36 cellular contexts compared by ENCODE assay signal in the genomic region with DNA sequence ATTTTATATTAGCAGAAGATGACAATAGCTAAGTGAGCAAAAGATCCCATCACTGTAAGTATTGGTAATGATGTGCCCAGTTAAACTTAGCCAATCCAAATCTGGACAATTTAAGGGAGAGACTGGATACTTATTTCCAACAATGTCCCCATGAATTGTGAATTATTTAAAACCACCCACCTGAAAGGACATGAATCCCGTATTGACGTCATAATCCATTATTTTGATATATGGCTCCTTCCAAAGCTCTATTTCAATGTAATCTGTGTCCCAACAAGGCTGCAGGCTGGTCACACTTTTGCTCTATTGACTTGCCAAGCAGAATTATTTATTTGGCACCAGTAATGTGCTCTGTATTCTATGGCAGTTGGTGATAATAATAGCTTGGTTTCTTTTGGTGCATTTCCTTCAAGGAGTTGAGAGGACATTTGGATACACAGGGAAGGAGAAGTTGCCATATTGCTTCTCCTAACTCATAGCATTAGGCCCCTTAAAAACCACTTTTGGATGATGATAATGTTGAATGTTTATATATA.
A peak's percentile ranks its signal among the peaks of the same experiment; 100 is the strongest.
DNase-seq lines count a peak whose midpoint lies in the region; ATAC-seq, FAIRE-seq and TF ChIP-seq lines count a peak whose summit lies in the region.
"Had no signal": no experiment of that assay in that cellular context is flagged by ENCODE, and none has a peak within 500 bp of the region (broad histone marks: within the 10 kb centered on the region; RNA-seq: fewer than 3 reads in every experiment).

No MANE protein-coding gene starts in this region.

- H3K9me3 ChIP-seq in HepG2 (ENCODE audit: low read length) = no peaks in the 10 kb centered on the region
- no peaks in the 10 kb centered on the region for H3K9me3 ChIP-seq in right lobe of liver
- no peaks in the 10 kb centered on the region for H3K9me3 ChIP-seq in naive thymus-derived CD4-positive, alpha-beta T cell (ENCODE audit: control insufficient read depth in 2 of 3, low read length in 3 of 3)
- H3K9me3 ChIP-seq in ovary = no peaks in the 10 kb centered on the region
- H3K9me3 ChIP-seq: A549; BE2C; BLaER1; BLaER1 treated with 17β-estradiol and CSF1 and Interleukin-3, amounts not matched to agents 10 nM and 100 nM; Caco-2 had no signal

- H3K4me2 ChIP-seq in HepG2 (ENCODE audit: low read depth, low read length) = no peak overlapping the region
- H3K4me2 ChIP-seq: A549; BLaER1; BLaER1 treated with 17β-estradiol and CSF1 and Interleukin-3, amounts not matched to agents 10 nM and 100 nM had no signal

- BruUV-seq in HepG2 (replicated peaks; lab: Mats Ljungman, UMichigan) = no TSS peak

- no peak overlapping the region for H3K9ac ChIP-seq in HepG2 (ENCODE audit: insufficient read depth, low read depth, low read length)
- H3K9ac ChIP-seq: BLaER1; BLaER1 treated with 17β-estradiol and CSF1 and Interleukin-3, amounts not matched to agents 10 nM and 100 nM had no signal

- ATAC-seq in HepG2 (no peak), right lobe of liver (no peak)
- ATAC-seq in naive thymus-derived CD4-positive, alpha-beta T cell = no peak
- ATAC-seq: A549; CD8-positive, alpha-beta T cell had no signal

- H3K27me3 ChIP-seq in HepG2 (ENCODE audit: control insufficient read depth in 1 of 2, insufficient read depth in 2 of 2, low read length in 2 of 2) (no peaks in the 10 kb centered on the region), right lobe of liver (no peaks in the 10 kb centered on the region), ovary (no peaks in the 10 kb centered on the region)
- H3K27me3 ChIP-seq in naive thymus-derived CD4-positive, alpha-beta T cell (ENCODE audit: control insufficient read depth in 2 of 2, insufficient read depth in 2 of 2, low read length in 2 of 2) = no peaks in the 10 kb centered on the region
- H3K27me3 ChIP-seq: BE2C; BLaER1; BLaER1 treated with 17β-estradiol and CSF1 and Interleukin-3, amounts not matched to agents 10 nM and 100 nM had no signal

- TF ChIP-seq CTCF in HepG2 (CRISPR knock-in tag; IDR thresholded peaks at IDR 0.05) (no peak), right lobe of liver (IDR thresholded peaks at IDR 0.05) (no peak), ovary (IDR thresholded peaks at IDR 0.05) (no peak)

- no peak overlapping the region for H2AFZ ChIP-seq in HepG2 (ENCODE audit: low read length)

- no peak for FAIRE-seq in HepG2 (lab: Jason Lieb, UNC)
- FAIRE-seq: A204.1, A549, D721Med had no signal

- WGBS in HepG2 (ENCODE audit: low lambda C conversion rate) = 0% methylated on average over 2 of the region's 2 CpGs
- WGBS in right lobe of liver (ENCODE audit: insufficient coverage, low coverage, low lambda C conversion rate, missing lambda C conversion rate) = 48% methylated on average over 2 of the region's 2 CpGs
- 77 to 86% (median 85%) methylated on average over 2 of the region's 2 CpGs for WGBS in ovary, 3 donors

- TF ChIP-seq EP300 in HepG2 (IDR thresholded peaks at IDR 0.05; ENCODE audit: low read depth in 2 of 2, low read length in 2 of 2) (no peak), HepG2 (CRISPR knock-in tag; IDR thresholded peaks at IDR 0.05; ENCODE audit: borderline replicate concordance) (no peak), ovary (IDR thresholded peaks at IDR 0.05) (no peak)

- peaks cover 0 to 13% (median under 1%) of the 10 kb centered on the region in 11 donors for H3K9me3 Mint-ChIP-seq in naive thymus-derived CD4-positive, alpha-beta T cell

- H3K4me3 Mint-ChIP-seq in naive thymus-derived CD4-positive, alpha-beta T cell = no peak overlapping the region
- H3K4me3 Mint-ChIP-seq: B cell; CD14-positive monocyte; CD4-positive, alpha-beta memory T cell; CD4-positive, alpha-beta T cell; CD4-positive, CD25-positive, alpha-beta regulatory T cell; CD8-positive, alpha-beta memory T cell; CD8-positive, alpha-beta T cell had no signal

- TF ChIP-seq POLR2A in HepG2 (IDR thresholded peaks at IDR 0.05; ENCODE audit: insufficient read depth in 1 of 2, low read depth in 2 of 2, low read length in 2 of 2) (no peak), right lobe of liver (IDR thresholded peaks at IDR 0.05) (no peak), ovary (IDR thresholded peaks at IDR 0.05) (no peak)

- H3K27ac ChIP-seq in HepG2 (ENCODE audit: extremely low read length, insufficient read depth, low read length) = no peak overlapping the region
- no peak overlapping the region for H3K27ac ChIP-seq in right lobe of liver
- no peak overlapping the region for H3K27ac ChIP-seq in naive thymus-derived CD4-positive, alpha-beta T cell (ENCODE audit: low read depth, low read length)
- H3K27ac ChIP-seq in ovary = no peak overlapping the region
- H3K27ac ChIP-seq: 22Rv1; A549; BLaER1; BLaER1 treated with 17β-estradiol and CSF1 and Interleukin-3, amounts not matched to agents 10 nM and 100 nM; C4-2B had no signal

- H3K4me1 Mint-ChIP-seq in naive thymus-derived CD4-positive, alpha-beta T cell = no peaks in the 10 kb centered on the region
- H3K4me1 Mint-ChIP-seq: B cell; CD14-positive monocyte; CD4-positive, alpha-beta memory T cell; CD4-positive, CD25-positive, alpha-beta regulatory T cell; CD8-positive, alpha-beta memory T cell had no signal

- H3K36me3 ChIP-seq in HepG2 (replicated peaks in 1 of 2; ENCODE audit: control insufficient read depth in 1 of 2, insufficient read depth in 2 of 2, low read length in 2 of 2) = no peaks in the 10 kb centered on the region
- no peaks in the 10 kb centered on the region for H3K36me3 ChIP-seq in right lobe of liver
- H3K36me3 ChIP-seq in naive thymus-derived CD4-positive, alpha-beta T cell (ENCODE audit: control insufficient read depth in 2 of 3, insufficient read depth in 3 of 3, low read length in 3 of 3) = no peaks in the 10 kb centered on the region
- H3K36me3 ChIP-seq in ovary = no peaks in the 10 kb centered on the region
- H3K36me3 ChIP-seq: BE2C; BLaER1; BLaER1 treated with 17β-estradiol and CSF1 and Interleukin-3, amounts not matched to agents 10 nM and 100 nM had no signal

- CTCF ChIA-PET in HepG2 (lab: Yijun Ruan, JAX; ENCODE audit: low intra/inter-chr PET ratio, low total read pairs) = no interaction called here
- CTCF ChIA-PET in naive thymus-derived CD4-positive, alpha-beta T cell (lab: Charles Lee) = no interaction called here

- DNase-seq in HepG2 (ENCODE audit: low spot score) = no peak
- no peak for DNase-seq in right lobe of liver
- DNase-seq in G401 (ENCODE audit: low spot score) = peak; percentile 70
- peak; percentile 66 for DNase-seq in cerebellar cortex (ENCODE audit: low spot score)
- DNase-seq in cerebellum (ENCODE audit: low spot score) = peak; percentile 4
- no peak for DNase-seq in NCI-H446 treated with DMSO at 0.1 percent for 48 hours (lab: John Stamatoyannopoulos, UW)
- DNase-seq in naive thymus-derived CD4-positive, alpha-beta T cell = no peak
- DNase-seq in ovary = no peak
- DNase-seq: 8988T; ACHN; AML-193; BE2C; Caco-2; Calu3; CD4-positive, alpha-beta memory T cell; CD4-positive, alpha-beta T cell; CD4-positive, CD25-positive, alpha-beta regulatory T cell; CD8-positive, alpha-beta memory T cell; CD8-positive, alpha-beta T cell; COR-L47; DMS 273 treated with DMSO at 0.1 percent for 48 hours; DMS153; DMS53; DMS79; DMS79 treated with DMSO at 0.1 percent for 48 hours; DND-41; EL had no signal

- TF ChIP-seq RAD21 in HepG2 (CRISPR knock-in tag; IDR thresholded peaks at IDR 0.05) = no peak

- intact Hi-C loops in HepG2 (cut with micrococcal nuclease; ENCODE audit: unreplicated experiment) (no loop called here), right lobe of liver (cut with DNase I) (no loop called here), ovary (cut with DNase I) (no loop called here)
- intact Hi-C loops in naive thymus-derived CD4-positive, alpha-beta T cell (cut with micrococcal nuclease) = no loop called here

- H3K36me3 Mint-ChIP-seq in naive thymus-derived CD4-positive, alpha-beta T cell = no peaks in the 10 kb centered on the region
- H3K36me3 Mint-ChIP-seq: CD14-positive monocyte; CD4-positive, alpha-beta memory T cell; CD4-positive, CD25-positive, alpha-beta regulatory T cell; CD8-positive, alpha-beta memory T cell; CD8-positive, alpha-beta T cell had no signal

- H3K79me2 ChIP-seq in HepG2 (ENCODE audit: insufficient read depth, low read length) = no peaks in the 10 kb centered on the region

- H3K4me1 ChIP-seq in HepG2 (ENCODE audit: insufficient read depth, low read length) = no peaks in the 10 kb centered on the region
- no peaks in the 10 kb centered on the region for H3K4me1 ChIP-seq in right lobe of liver
- no peaks in the 10 kb centered on the region for H3K4me1 ChIP-seq in naive thymus-derived CD4-positive, alpha-beta T cell (ENCODE audit: control insufficient read depth in 2 of 2, insufficient read depth in 2 of 2, low read length in 2 of 2)
- H3K4me1 ChIP-seq in ovary (ENCODE audit: insufficient read depth) = no peaks in the 10 kb centered on the region
- H3K4me1 ChIP-seq: A549; BE2C; BLaER1; BLaER1 treated with 17β-estradiol and CSF1 and Interleukin-3, amounts not matched to agents 10 nM and 100 nM; Caco-2 had no signal

- in situ Hi-C loops in HepG2 (cut with HindIII; ENCODE audit: extremely low pct_ligation_motif_present, low pct_unique_long_range_greater_than_20kb) (no loop called here), G401 (cut with HindIII; ENCODE audit: low sequenced_read_pairs) (no loop called here)

- H3K4me3 ChIP-seq in HepG2 (replicated peaks in 1 of 3; ENCODE audit: insufficient read depth in 1 of 3, low read depth in 2 of 3, low read length in 3 of 3) (no peak overlapping the region), right lobe of liver (no peak overlapping the region), ovary (no peak overlapping the region)
- no peak overlapping the region for H3K4me3 ChIP-seq in naive thymus-derived CD4-positive, alpha-beta T cell (ENCODE audit: low read length)
- H3K4me3 ChIP-seq: A549; BLaER1; BLaER1 treated with 17β-estradiol and CSF1 and Interleukin-3, amounts not matched to agents 10 nM and 100 nM had no signal

- POLR2A ChIA-PET in HepG2 (lab: Yijun Ruan, JAX) = no interaction called here
- POLR2A ChIA-PET in naive thymus-derived CD4-positive, alpha-beta T cell (lab: Charles Lee) = no interaction called here

- no peaks in the 10 kb centered on the region for H4K20me1 ChIP-seq in HepG2 (ENCODE audit: insufficient read depth, low read length)
- H4K20me1 ChIP-seq: BLaER1; BLaER1 treated with 17β-estradiol and CSF1 and Interleukin-3, amounts not matched to agents 10 nM and 100 nM had no signal

- H3K27ac Mint-ChIP-seq in naive thymus-derived CD4-positive, alpha-beta T cell = no peak overlapping the region
- H3K27ac Mint-ChIP-seq: B cell; CD14-positive monocyte; CD4-positive, alpha-beta memory T cell; CD4-positive, alpha-beta T cell; CD4-positive, CD25-positive, alpha-beta regulatory T cell; CD8-positive, alpha-beta memory T cell; CD8-positive, alpha-beta T cell had no signal

- H3K27me3 Mint-ChIP-seq in naive thymus-derived CD4-positive, alpha-beta T cell = peaks cover 0 to 9% (median 0%) of the 10 kb centered on the region in 5 donors
- H3K27me3 Mint-ChIP-seq: B cell; CD4-positive, alpha-beta memory T cell; CD4-positive, alpha-beta T cell; CD4-positive, CD25-positive, alpha-beta regulatory T cell; CD8-positive, alpha-beta memory T cell had no signal

TF ChIP-seq in HepG2, 621 proteins besides CTCF, POLR2A, EP300 and RAD21:
- TF ChIP-seq FOXK2 (IDR thresholded peaks at IDR 0.05) (no peak), CREB1 (IDR thresholded peaks at IDR 0.05) (peak; percentile 65), CREB1 (CRISPR knock-in tag; IDR thresholded peaks at IDR 0.05) (no peak), ATF7 (IDR thresholded peaks at IDR 0.05) (peak; percentile 62), ATF7 (CRISPR knock-in tag; IDR thresholded peaks at IDR 0.05) (no peak)
TF ChIP-seq in HepG2: peak in this region for 2.

Comparison
In these comparisons a context has a peak if more than half of its experiments do, and no peak if none do; other contexts are left out.
1. DNase-seq: peak in G401 (single experiment), cerebellar cortex (single experiment) and cerebellum (single experiment); none in HepG2 (single experiment), right lobe of liver (0 of 3), NCI-H446 treated with DMSO at 0.1 percent for 48 hours (single experiment), naive thymus-derived CD4-positive, alpha-beta T cell (0 of 9) and ovary (0 of 5).